8 cellular contexts compared by ENCODE assay signal in genomic region chr19:40613669-40614594, GRCh38. TPM values are rescaled to one million over a fixed set of nuclear protein-coding genes. Genes with fewer than 3 reads are reported as not detected.
DNase-seq lines count a peak whose midpoint lies in the region; ATAC-seq lines count a peak whose summit lies in the region.

No MANE protein-coding gene starts in this region.

- peaks cover 63% of the 10 kb centered on the region for H3K4me1 Mint-ChIP-seq in activated CD4-positive, alpha-beta T cell treated with anti-CD3 and anti-CD28 coated beads, Interleukin-2, amount 10 ng/mL, durations not matched to agents 7 days and 5 days
- H3K4me1 Mint-ChIP-seq in memory B cell, result peaks cover 37% of the 10 kb centered on the region

- DNase-seq in DMS53 treated with DMSO at 0.1 percent for 48 hours (lab: John Stamatoyannopoulos, UW; ENCODE audit: unreplicated experiment) (peak; percentile 98), NCI-H2196 treated with DMSO at 0.1 percent for 48 hours (lab: John Stamatoyannopoulos, UW; ENCODE audit: unreplicated experiment) (peak; percentile 97), memory B cell (ENCODE audit: low spot score in 2 of 2) (peak; percentile 84 to 85), A172 (ENCODE audit: low spot score) (no peak)
- peak; percentile 88 for DNase-seq in activated CD4-positive, alpha-beta T cell treated with anti-CD3 and anti-CD28 coated beads, Interleukin-2, amount 10 ng/mL, durations not matched to agents 7 days and 5 days
- peak; percentile 71 to 84 for DNase-seq in stimulated activated CD8-positive, alpha-beta memory T cell treated with anti-CD3 and anti-CD28 coated beads, Interleukin-2, amount 100 ng/mL, for 48 hours (ENCODE audit: low read depth in 2 of 2)

- CTCF ChIA-PET in activated CD4-positive, alpha-beta T cell treated with anti-CD3 and anti-CD28 coated beads, Interleukin-2, amount 10 ng/mL, durations not matched to agents 7 days and 5 days (lab: Charles Lee), result interaction anchor here (1.0 to 1.4 kb wide), 3 partner anchors 11 to 21 kb away, joined by 3 to 10 read pairs (median 4); no protein-coding TSS in a partner anchor

- ATAC-seq in HG02610 (IDR thresholded peaks at IDR 0.05; ENCODE audit: unreplicated experiment) (peak; percentile 51), memory B cell (ENCODE audit: low read depth) (peak; percentile 64)

- H3K27me3 Mint-ChIP-seq in activated CD4-positive, alpha-beta T cell treated with anti-CD3 and anti-CD28 coated beads, Interleukin-2, amount 10 ng/mL, durations not matched to agents 7 days and 5 days, result no peaks in the 10 kb centered on the region
- no peaks in the 10 kb centered on the region for H3K27me3 Mint-ChIP-seq in memory B cell

- H3K9me3 ChIP-seq in duodenal mucosa (ENCODE audit: control insufficient read depth in 1 of 2, low read length in 2 of 2), result no peaks in the 10 kb centered on the region

- peaks cover 5 to 6% of the 10 kb centered on the region in 2 donors for H3K36me3 ChIP-seq in duodenal mucosa (ENCODE audit: control insufficient read depth in 1 of 2, insufficient read depth in 2 of 2, low read length in 2 of 2)

- H3K4me3 Mint-ChIP-seq in activated CD4-positive, alpha-beta T cell treated with anti-CD3 and anti-CD28 coated beads, Interleukin-2, amount 10 ng/mL, durations not matched to agents 7 days and 5 days, result peak overlapping the region; percentile 91
- peak overlapping the region; percentile 97 for H3K4me3 Mint-ChIP-seq in memory B cell

- H3K4me3 ChIP-seq in duodenal mucosa (ENCODE audit: low read depth in 1 of 2, low read length in 2 of 2), result peak overlapping the region; percentile 79 to 81

- POLR2A ChIA-PET in activated CD4-positive, alpha-beta T cell treated with anti-CD3 and anti-CD28 coated beads, Interleukin-2, amount 10 ng/mL, durations not matched to agents 7 days and 5 days (lab: Charles Lee), result interaction anchor here (0.9 kb wide), 1 partner anchor 8 kb away, joined by 3 read pairs; no protein-coding TSS in a partner anchor

- H3K27ac Mint-ChIP-seq in activated CD4-positive, alpha-beta T cell treated with anti-CD3 and anti-CD28 coated beads, Interleukin-2, amount 10 ng/mL, durations not matched to agents 7 days and 5 days, result peak overlapping the region; percentile 93
- peak overlapping the region; percentile 93 for H3K27ac Mint-ChIP-seq in memory B cell

- H3K36me3 Mint-ChIP-seq in activated CD4-positive, alpha-beta T cell treated with anti-CD3 and anti-CD28 coated beads, Interleukin-2, amount 10 ng/mL, durations not matched to agents 7 days and 5 days (ENCODE audit: low read depth), result peaks cover 8% of the 10 kb centered on the region
- H3K36me3 Mint-ChIP-seq in memory B cell, result peaks cover 5% of the 10 kb centered on the region

- no peaks in the 10 kb centered on the region for H3K9me3 Mint-ChIP-seq in activated CD4-positive, alpha-beta T cell treated with anti-CD3 and anti-CD28 coated beads, Interleukin-2, amount 10 ng/mL, durations not matched to agents 7 days and 5 days
- no peaks in the 10 kb centered on the region for H3K9me3 Mint-ChIP-seq in memory B cell

- peaks cover 29% of the 10 kb centered on the region in 2 donors for H3K4me1 ChIP-seq in duodenal mucosa (ENCODE audit: control insufficient read depth in 1 of 2, insufficient read depth in 2 of 2, low read length in 2 of 2)

- H3K9ac ChIP-seq in duodenal mucosa (ENCODE audit: low read depth in 1 of 2, low read length in 2 of 2), result peak overlapping the region; percentile 92 to 93

- no peaks in the 10 kb centered on the region for H3K27me3 ChIP-seq in duodenal mucosa (ENCODE audit: control insufficient read depth in 1 of 2, insufficient read depth in 2 of 2, low read length in 2 of 2)

- peak overlapping the region; percentile 94 for H3K27ac ChIP-seq in duodenal mucosa (ENCODE audit: low read depth, low read length)

RNA-seq across cellular contexts. Expression of gene LTBP4, which starts 12.8 kb away (rescaled TPM):
- 10 to 100 TPM; 71.3 to 75.7 TPM for total RNA-seq in activated CD4-positive, alpha-beta T cell treated with anti-CD3 and anti-CD28 coated beads, Interleukin-2, amount 10 ng/mL, durations not matched to agents 7 days and 5 days
- total RNA-seq in A172 (2014; rRNA removed; shearing (Covaris generic)), result 10.8 and 13.9 TPM in 2 replicates

RNA-seq across cellular contexts. Expression of gene SHKBP1, which starts 37.3 kb away (rescaled TPM):
- total RNA-seq in activated CD4-positive, alpha-beta T cell treated with anti-CD3 and anti-CD28 coated beads, Interleukin-2, amount 10 ng/mL, durations not matched to agents 7 days and 5 days, result 100 to 1,000 TPM; 147 to 158 TPM
- 43.8 and 70.2 TPM in 2 replicates for total RNA-seq in A172 (2014; rRNA removed; shearing (Covaris generic))
